Comparison of ENCODE assay signal across 23 cellular contexts in the genomic region with DNA sequence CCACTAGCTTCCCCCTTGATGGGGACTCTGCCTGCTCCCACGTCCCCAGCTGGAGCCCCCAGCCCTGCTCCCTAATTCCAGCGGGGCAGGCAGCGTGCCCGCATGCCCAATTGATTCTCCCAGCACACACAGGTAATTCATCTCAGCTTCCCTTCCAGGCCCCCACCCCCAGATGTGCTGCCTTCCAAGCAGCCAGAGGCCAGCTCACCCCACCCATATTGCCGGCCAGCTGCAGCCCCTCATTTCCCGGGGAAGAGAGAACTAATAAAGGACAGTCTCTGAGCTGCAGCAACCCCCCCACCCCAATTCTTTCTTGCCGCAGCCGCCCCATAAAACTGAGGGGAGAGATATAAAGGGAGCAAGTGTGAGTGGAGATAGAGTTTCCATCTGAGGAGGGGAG.
"Had no signal": no experiment of that assay in that cellular context is flagged by ENCODE, and none has a peak within 500 bp of the region (broad histone marks: within the 10 kb centered on the region; RNA-seq: fewer than 3 reads in every experiment).

No MANE protein-coding gene starts in this region.

- H3K4me1 ChIP-seq: colonic mucosa had no signal

- H3K27ac Mint-ChIP-seq: dendritic cell treated with granulocyte-macrophage colony-stimulating factor and Interleukin-4, amounts not matched to agents 40 ng/mL and 50 ng/mL, for 4 days; immature natural killer cell had no signal

- H2AFZ ChIP-seq: hepatocyte had no signal

- H3K36me3 ChIP-seq: colonic mucosa, esophagus muscularis mucosa, gastroesophageal sphincter, heart left ventricle, left lung, lower lobe of right lung had no signal

- DNase-seq: cerebellar nuclear complex; colonic mucosa; cortex of kidney; dorsolateral prefrontal cortex; effector CD4-positive, alpha-beta T cell; effector memory CD4-positive, alpha-beta T cell; foreskin keratinocyte; hypothalamus; immature natural killer cell; islet precursor cell; kidney; kidney glomerular epithelial cell; left colon; left lung; left ventricle myocardium superior; lower lobe of right lung; mesenchymal stem cell; midbrain had no signal

- H3K27ac ChIP-seq: colonic mucosa, dorsolateral prefrontal cortex, esophagus muscularis mucosa, foreskin keratinocyte, gastroesophageal sphincter, heart left ventricle, hepatocyte, left lung, lower lobe of right lung had no signal

- H3K9me3 ChIP-seq: colonic mucosa, esophagus muscularis mucosa, gastroesophageal sphincter, heart left ventricle, left lung, lower lobe of right lung had no signal

- H3K4me2 ChIP-seq: hepatocyte had no signal

- H3K4me3 Mint-ChIP-seq: dendritic cell treated with granulocyte-macrophage colony-stimulating factor and Interleukin-4, amounts not matched to agents 40 ng/mL and 50 ng/mL, for 4 days; immature natural killer cell had no signal

- H3K4me3 ChIP-seq: colonic mucosa, dorsolateral prefrontal cortex, esophagus muscularis mucosa, gastroesophageal sphincter, heart left ventricle, hepatocyte, left lung, lower lobe of right lung had no signal

- H3K9me3 Mint-ChIP-seq: dendritic cell treated with granulocyte-macrophage colony-stimulating factor and Interleukin-4, amounts not matched to agents 40 ng/mL and 50 ng/mL, for 4 days; immature natural killer cell had no signal

- H3K27me3 Mint-ChIP-seq: dendritic cell treated with granulocyte-macrophage colony-stimulating factor and Interleukin-4, amounts not matched to agents 40 ng/mL and 50 ng/mL, for 4 days had no signal

- ATAC-seq: foreskin keratinocyte, gastroesophageal sphincter, heart left ventricle, left colon, left lung, left ventricle myocardium superior, lower lobe of right lung had no signal

- H3K36me3 Mint-ChIP-seq: immature natural killer cell had no signal

- H3K27me3 ChIP-seq: colonic mucosa, esophagus muscularis mucosa, foreskin keratinocyte, gastroesophageal sphincter, heart left ventricle, hepatocyte, left lung had no signal
